1 cellular context compared by ENCODE assay signal in the genomic region with DNA sequence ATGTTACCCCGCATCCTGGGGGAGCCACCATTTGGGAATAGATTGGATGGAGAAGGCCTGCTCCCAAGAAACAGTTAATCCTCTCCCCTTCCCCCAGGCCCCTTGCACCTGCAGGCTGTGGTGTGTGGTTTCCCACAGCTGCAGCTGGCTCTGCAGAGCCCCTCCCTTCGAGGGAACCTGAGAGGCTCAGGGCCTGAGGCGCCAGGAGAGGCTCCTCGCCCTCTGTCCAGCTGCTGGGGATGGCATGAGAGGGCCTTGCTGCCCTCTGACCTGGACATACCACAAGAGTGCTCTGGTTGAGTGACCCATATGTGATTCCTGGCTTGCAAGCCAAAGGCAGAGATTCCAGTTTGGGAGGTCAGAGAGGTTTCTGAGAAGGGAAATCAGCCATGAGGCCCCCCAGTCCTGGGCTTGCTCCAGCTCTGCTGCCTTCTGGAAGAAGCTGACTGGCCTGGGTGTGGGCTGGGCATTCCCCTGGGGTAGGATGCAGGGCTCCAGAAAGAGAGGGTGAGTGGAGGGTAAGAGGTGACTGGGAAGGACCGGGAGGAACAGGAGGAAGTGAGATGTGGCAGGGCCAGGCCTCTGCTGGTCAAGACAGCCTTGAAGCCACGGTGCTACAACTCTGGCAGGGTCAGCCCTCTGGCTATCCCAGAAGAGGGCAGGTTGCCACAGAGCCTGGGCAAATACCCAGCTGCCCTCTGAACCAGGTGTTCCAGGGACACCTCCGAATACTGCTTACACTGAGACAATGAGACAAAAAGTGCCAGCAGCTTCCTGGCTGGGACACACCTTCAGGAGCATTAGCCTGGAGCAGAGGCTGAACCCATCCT.
TF ChIP-seq lines count a peak whose summit lies in the region.

No MANE protein-coding gene starts in this region.

TF ChIP-seq in GM12878, 131 proteins besides CTCF, POLR2A, EP300 and RAD21 (continued from another document):
- TF ChIP-seq, protein P1, sequence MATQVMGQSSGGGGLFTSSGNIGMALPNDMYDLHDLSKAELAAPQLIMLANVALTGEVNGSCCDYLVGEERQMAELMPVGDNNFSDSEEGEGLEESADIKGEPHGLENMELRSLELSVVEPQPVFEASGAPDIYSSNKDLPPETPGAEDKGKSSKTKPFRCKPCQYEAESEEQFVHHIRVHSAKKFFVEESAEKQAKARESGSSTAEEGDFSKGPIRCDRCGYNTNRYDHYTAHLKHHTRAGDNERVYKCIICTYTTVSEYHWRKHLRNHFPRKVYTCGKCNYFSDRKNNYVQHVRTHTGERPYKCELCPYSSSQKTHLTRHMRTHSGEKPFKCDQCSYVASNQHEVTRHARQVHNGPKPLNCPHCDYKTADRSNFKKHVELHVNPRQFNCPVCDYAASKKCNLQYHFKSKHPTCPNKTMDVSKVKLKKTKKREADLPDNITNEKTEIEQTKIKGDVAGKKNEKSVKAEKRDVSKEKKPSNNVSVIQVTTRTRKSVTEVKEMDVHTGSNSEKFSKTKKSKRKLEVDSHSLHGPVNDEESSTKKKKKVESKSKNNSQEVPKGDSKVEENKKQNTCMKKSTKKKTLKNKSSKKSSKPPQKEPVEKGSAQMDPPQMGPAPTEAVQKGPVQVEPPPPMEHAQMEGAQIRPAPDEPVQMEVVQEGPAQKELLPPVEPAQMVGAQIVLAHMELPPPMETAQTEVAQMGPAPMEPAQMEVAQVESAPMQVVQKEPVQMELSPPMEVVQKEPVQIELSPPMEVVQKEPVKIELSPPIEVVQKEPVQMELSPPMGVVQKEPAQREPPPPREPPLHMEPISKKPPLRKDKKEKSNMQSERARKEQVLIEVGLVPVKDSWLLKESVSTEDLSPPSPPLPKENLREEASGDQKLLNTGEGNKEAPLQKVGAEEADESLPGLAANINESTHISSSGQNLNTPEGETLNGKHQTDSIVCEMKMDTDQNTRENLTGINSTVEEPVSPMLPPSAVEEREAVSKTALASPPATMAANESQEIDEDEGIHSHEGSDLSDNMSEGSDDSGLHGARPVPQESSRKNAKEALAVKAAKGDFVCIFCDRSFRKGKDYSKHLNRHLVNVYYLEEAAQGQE (IDR thresholded peaks at IDR 0.05; ENCODE audit: low read depth, low read length) = 0 out of 2 replicates have a peak, but pooled peaks have one; percentile 47
- no peak for TF ChIP-seq KAT2A (conservative IDR thresholded peaks at IDR 0.05; ENCODE audit: control insufficient read depth, low read depth, low read length)
- TF ChIP-seq MTA2 (IDR thresholded peaks at IDR 0.05; ENCODE audit: low read depth) = peak; percentile 74
- peak; percentile 47; the same call in 1 of the 2 replicates for TF ChIP-seq TARDBP (IDR thresholded peaks at IDR 0.05; ENCODE audit: borderline replicate concordance)
- peak; percentile 98 for TF ChIP-seq IKZF1 (conservative IDR thresholded peaks at IDR 0.05)
- TF ChIP-seq, protein P2, sequence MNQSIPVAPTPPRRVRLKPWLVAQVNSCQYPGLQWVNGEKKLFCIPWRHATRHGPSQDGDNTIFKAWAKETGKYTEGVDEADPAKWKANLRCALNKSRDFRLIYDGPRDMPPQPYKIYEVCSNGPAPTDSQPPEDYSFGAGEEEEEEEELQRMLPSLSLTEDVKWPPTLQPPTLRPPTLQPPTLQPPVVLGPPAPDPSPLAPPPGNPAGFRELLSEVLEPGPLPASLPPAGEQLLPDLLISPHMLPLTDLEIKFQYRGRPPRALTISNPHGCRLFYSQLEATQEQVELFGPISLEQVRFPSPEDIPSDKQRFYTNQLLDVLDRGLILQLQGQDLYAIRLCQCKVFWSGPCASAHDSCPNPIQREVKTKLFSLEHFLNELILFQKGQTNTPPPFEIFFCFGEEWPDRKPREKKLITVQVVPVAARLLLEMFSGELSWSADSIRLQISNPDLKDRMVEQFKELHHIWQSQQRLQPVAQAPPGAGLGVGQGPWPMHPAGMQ (IDR thresholded peaks at IDR 0.05; ENCODE audit: borderline replicate concordance) = no peak
- TF ChIP-seq, protein P3, sequence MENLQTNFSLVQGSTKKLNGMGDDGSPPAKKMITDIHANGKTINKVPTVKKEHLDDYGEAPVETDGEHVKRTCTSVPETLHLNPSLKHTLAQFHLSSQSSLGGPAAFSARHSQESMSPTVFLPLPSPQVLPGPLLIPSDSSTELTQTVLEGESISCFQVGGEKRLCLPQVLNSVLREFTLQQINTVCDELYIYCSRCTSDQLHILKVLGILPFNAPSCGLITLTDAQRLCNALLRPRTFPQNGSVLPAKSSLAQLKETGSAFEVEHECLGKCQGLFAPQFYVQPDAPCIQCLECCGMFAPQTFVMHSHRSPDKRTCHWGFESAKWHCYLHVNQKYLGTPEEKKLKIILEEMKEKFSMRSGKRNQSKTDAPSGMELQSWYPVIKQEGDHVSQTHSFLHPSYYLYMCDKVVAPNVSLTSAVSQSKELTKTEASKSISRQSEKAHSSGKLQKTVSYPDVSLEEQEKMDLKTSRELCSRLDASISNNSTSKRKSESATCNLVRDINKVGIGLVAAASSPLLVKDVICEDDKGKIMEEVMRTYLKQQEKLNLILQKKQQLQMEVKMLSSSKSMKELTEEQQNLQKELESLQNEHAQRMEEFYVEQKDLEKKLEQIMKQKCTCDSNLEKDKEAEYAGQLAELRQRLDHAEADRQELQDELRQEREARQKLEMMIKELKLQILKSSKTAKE (IDR thresholded peaks at IDR 0.05; ENCODE audit: low read depth, poor library complexity, severe bottlenecking) = peak; percentile 26
- TF ChIP-seq MYB (IDR thresholded peaks at IDR 0.05; ENCODE audit: borderline replicate concordance, low read depth, low read length) = peak; percentile 76; the same call in 1 of the 2 replicates
- TF ChIP-seq CHD2 (IDR thresholded peaks at IDR 0.05; ENCODE audit: borderline replicate concordance, low read depth, low read length) = peak; percentile 85; the same call in 1 of the 2 replicates
- TF ChIP-seq BCL11A (IDR thresholded peaks at IDR 0.05; ENCODE audit: low read depth, low read length) = peak; percentile 79
- peak; percentile 19; the same call in 1 of the 3 replicates for TF ChIP-seq POU2F2 (IDR thresholded peaks at IDR 0.05; ENCODE audit: borderline replicate concordance, low read depth, low read length)
- TF ChIP-seq SMAD5 (IDR thresholded peaks at IDR 0.05; ENCODE audit: low read depth) = no peak
- TF ChIP-seq JUND (IDR thresholded peaks at IDR 0.05; ENCODE audit: low read depth, low read length) = no peak
- peak; percentile 100 for TF ChIP-seq TCF12 (IDR thresholded peaks at IDR 0.05; ENCODE audit: low read depth, low read length)
- peak; percentile 88; the same call in 1 of the 2 replicates for TF ChIP-seq NR2F1 (conservative IDR thresholded peaks at IDR 0.05)
- 0 out of 2 replicates have a peak, but pooled peaks have one; percentile 23 for TF ChIP-seq ZNF207 (IDR thresholded peaks at IDR 0.05; ENCODE audit: borderline replicate concordance)
- peak; percentile 61 for TF ChIP-seq SP1 (IDR thresholded peaks at IDR 0.05; ENCODE audit: low read depth, low read length)
- TF ChIP-seq IKZF2 (IDR thresholded peaks at IDR 0.05) = peak; percentile 97
